Comparison of ENCODE assay signal across 1 cellular context in genomic region chr3:107627962-107628542, GRCh38.
TF ChIP-seq lines count a peak whose summit lies in the region.

No MANE protein-coding gene starts in this region.

TF ChIP-seq in GM12878, 131 proteins besides CTCF, POLR2A, EP300 and RAD21 (continued from another document):
- TF ChIP-seq ZBTB4 (CRISPR knock-in tag; IDR thresholded peaks at IDR 0.05) = no peak
- no peak for TF ChIP-seq MYB (IDR thresholded peaks at IDR 0.05; ENCODE audit: borderline replicate concordance, low read depth, low read length)
- no peak for TF ChIP-seq YBX1 (IDR thresholded peaks at IDR 0.05)
- no peak for TF ChIP-seq ZSCAN29 (IDR thresholded peaks at IDR 0.05)
- no peak for TF ChIP-seq REST (IDR thresholded peaks at IDR 0.05; ENCODE audit: low read depth, low read length)
- TF ChIP-seq ELK1 (IDR thresholded peaks at IDR 0.05; ENCODE audit: low read depth, low read length) = no peak
- TF ChIP-seq SIX5 (IDR thresholded peaks at IDR 0.05; ENCODE audit: low read depth, low read length, severe bottlenecking) = no peak
